11 cellular contexts compared by ENCODE assay signal in genomic region chr10:95375418-95375817, GRCh38.
"Had no signal": no experiment of that assay in that cellular context is flagged by ENCODE, and none has a peak within 500 bp of the region (broad histone marks: within the 10 kb centered on the region; RNA-seq: fewer than 3 reads in every experiment).

No MANE protein-coding gene starts in this region.

- H3K9me3 ChIP-seq: vagina had no signal

- DNase-seq: activated CD4-positive, alpha-beta T cell treated with anti-CD3 and anti-CD28 coated beads, Interleukin-2, amount 10 ng/mL, durations not matched to agents 7 days and 5 days; activated CD8-positive, alpha-beta T cell treated with anti-CD3 and anti-CD28 coated beads, Interleukin-2, amount 10 ng/mL, durations not matched to agents 7 days and 5 days; activated naive CD4-positive, alpha-beta T cell treated with anti-CD3 and anti-CD28 coated beads, Interleukin-2, amount 10 ng/mL, durations not matched to agents 7 days and 5 days; activated T-cell treated with anti-CD3 and anti-CD28 coated beads, Interleukin-2, amount 50 U/mL, for 24 hours; kidney; left ventricle myocardium superior; spleen; stimulated activated CD8-positive, alpha-beta memory T cell treated with anti-CD3 and anti-CD28 coated beads, Interleukin-4, amount 100 ng/mL, for 48 hours; stimulated activated naive CD4-positive, alpha-beta T cell; trophoblast cell had no signal

- H3K4me3 ChIP-seq: spleen, vagina had no signal

- FAIRE-seq: kidney had no signal

- H3K4me1 ChIP-seq: spleen had no signal

- H3K27me3 ChIP-seq: vagina had no signal

- H3K27ac ChIP-seq: spleen had no signal
